In the genomic region with DNA sequence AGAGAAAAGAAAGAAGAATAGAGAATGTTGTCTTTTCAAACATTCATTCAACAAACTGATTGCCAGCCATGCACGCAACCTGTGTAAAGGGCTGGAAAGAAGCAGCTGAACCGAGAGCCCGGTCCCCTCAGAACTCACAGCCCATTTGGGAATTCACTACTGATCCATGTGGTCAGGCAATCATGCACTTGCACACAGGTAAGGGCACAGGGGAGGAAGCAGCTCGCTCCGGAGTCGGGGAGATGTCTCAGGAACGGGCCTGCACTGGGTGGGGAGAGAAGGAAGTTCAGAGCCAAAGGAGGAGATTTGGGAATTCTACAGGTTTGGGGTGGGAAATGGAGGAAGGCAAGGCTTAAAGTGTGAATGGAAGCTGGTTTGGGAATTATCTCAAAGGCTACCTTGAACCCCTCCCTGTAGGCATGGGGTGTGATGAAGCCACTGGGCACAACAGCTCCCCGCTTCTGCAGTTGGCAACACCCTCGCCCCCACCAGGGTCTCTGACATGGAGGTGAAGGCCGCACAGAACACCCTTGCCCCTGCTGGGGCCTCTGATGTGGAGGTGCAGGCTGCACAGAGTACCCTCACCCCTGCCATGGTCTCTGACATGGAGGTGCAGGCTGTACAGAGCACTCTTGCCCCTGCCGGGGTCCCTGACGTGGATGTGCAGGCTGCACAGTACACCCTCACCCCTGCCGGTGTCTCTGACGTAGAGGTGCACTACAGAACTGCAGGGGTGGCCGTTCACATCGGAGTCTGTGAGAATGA, we compare ENCODE assay signal across 13 cellular contexts.
DNase-seq lines count a peak whose midpoint lies in the region; ATAC-seq and TF ChIP-seq lines count a peak whose summit lies in the region.
"Had no signal": no experiment of that assay in that cellular context is flagged by ENCODE, and none has a peak within 500 bp of the region (broad histone marks: within the 10 kb centered on the region; RNA-seq: fewer than 3 reads in every experiment).

No MANE protein-coding gene starts in this region.

- H3K36me3 Mint-ChIP-seq in natural killer cell treated with Interleukin-12 subunit alpha and Interleukin-12 subunit beta and Interleukin-15 and Interleukin-18, amount 100 ng/mL, for 72 hours = no peaks in the 10 kb centered on the region
- no peaks in the 10 kb centered on the region for H3K36me3 Mint-ChIP-seq in natural killer cell
- H3K36me3 Mint-ChIP-seq: CD8-positive, alpha-beta T cell had no signal

- TF ChIP-seq CTCF in natural killer cell (IDR thresholded peaks at IDR 0.05) (no peak), omental fat pad (IDR thresholded peaks at IDR 0.05) (no peak)

- no peak for DNase-seq in natural killer cell treated with Interleukin-12 subunit alpha and Interleukin-12 subunit beta and Interleukin-15 and Interleukin-18, amount 100 ng/mL, for 72 hours (ENCODE audit: low spot score)
- no peak for DNase-seq in natural killer cell
- DNase-seq in islet precursor cell = peak; percentile 27
- DNase-seq in omental fat pad (ENCODE audit: low spot score) = no peak
- DNase-seq in activated T-cell treated with anti-CD3 and anti-CD28 coated beads, Interleukin-2, amount 50 U/mL, for 1 hour = no peak
- no peak for DNase-seq in T-helper 1 cell
- DNase-seq in stimulated activated CD4-positive, alpha-beta T cell treated with anti-CD3 and anti-CD28 coated beads, Interleukin-4, amount 100 ng/mL, for 1 hour = no peak
- DNase-seq: Calu3, DMS79 treated with DMSO at 0.1 percent for 48 hours, GF-D8 had no signal

- H3K4me3 Mint-ChIP-seq in natural killer cell treated with Interleukin-12 subunit alpha and Interleukin-12 subunit beta and Interleukin-15 and Interleukin-18, amount 100 ng/mL, for 72 hours = no peak overlapping the region
- H3K4me3 Mint-ChIP-seq in natural killer cell = no peak overlapping the region
- H3K4me3 Mint-ChIP-seq: B cell; CD8-positive, alpha-beta T cell had no signal

- peaks cover 0 to 7% of the 10 kb centered on the region in 2 donors for H3K27me3 Mint-ChIP-seq in natural killer cell treated with Interleukin-12 subunit alpha and Interleukin-12 subunit beta and Interleukin-15 and Interleukin-18, amount 100 ng/mL, for 72 hours
- H3K27me3 Mint-ChIP-seq in natural killer cell (ENCODE audit: low read depth in 2 of 2) = peaks cover 2 to 12% of the 10 kb centered on the region in 2 donors

- H3K27ac Mint-ChIP-seq in natural killer cell treated with Interleukin-12 subunit alpha and Interleukin-12 subunit beta and Interleukin-15 and Interleukin-18, amount 100 ng/mL, for 72 hours = no peak overlapping the region
- no peak overlapping the region for H3K27ac Mint-ChIP-seq in natural killer cell
- H3K27ac Mint-ChIP-seq: B cell; CD8-positive, alpha-beta T cell had no signal

- H3K4me1 Mint-ChIP-seq in natural killer cell treated with Interleukin-12 subunit alpha and Interleukin-12 subunit beta and Interleukin-15 and Interleukin-18, amount 100 ng/mL, for 72 hours (ENCODE audit: low read depth in 2 of 2) = no peaks in the 10 kb centered on the region
- H3K4me1 Mint-ChIP-seq in natural killer cell = no peaks in the 10 kb centered on the region
- H3K4me1 Mint-ChIP-seq: B cell had no signal

- intact Hi-C loops in natural killer cell (cut with micrococcal nuclease) = no loop called here

- no peaks in the 10 kb centered on the region for H3K9me3 Mint-ChIP-seq in natural killer cell treated with Interleukin-12 subunit alpha and Interleukin-12 subunit beta and Interleukin-15 and Interleukin-18, amount 100 ng/mL, for 72 hours
- H3K9me3 Mint-ChIP-seq in natural killer cell = no peaks in the 10 kb centered on the region
- H3K9me3 Mint-ChIP-seq: CD8-positive, alpha-beta T cell had no signal

- peak; percentile 24 to 34 for ATAC-seq in natural killer cell treated with Interleukin-12 subunit alpha and Interleukin-12 subunit beta and Interleukin-15 and Interleukin-18, amount 100 ng/mL, for 72 hours
- ATAC-seq in natural killer cell (no peak), omental fat pad (ENCODE audit: low FRiP score) (peak; percentile 25)
- ATAC-seq: CD8-positive, alpha-beta T cell; HepG2 had no signal

Comparison
In these comparisons a context has a peak if more than half of its experiments do, and no peak if none do; other contexts are left out.
1. ATAC-seq: peak in natural killer cell treated with Interleukin-12 subunit alpha and Interleukin-12 subunit beta and Interleukin-15 and Interleukin-18, amount 100 ng/mL, for 72 hours (2 of 2) and omental fat pad (single experiment); none in natural killer cell (0 of 3).